In genomic region chr6:130993292-130993765, GRCh38 we compare ENCODE assay signal across 1 cellular context.
A peak's percentile ranks its signal among the peaks of the same experiment; 100 is the strongest.
TF ChIP-seq lines count a peak whose summit lies in the region.

No MANE protein-coding gene starts in this region.

TF ChIP-seq in K562, 482 proteins besides CTCF, POLR2A, EP300 and RAD21 (continued from another document and continues in another):
- TF ChIP-seq PBX2 (CRISPR knock-in tag; IDR thresholded peaks at IDR 0.05; ENCODE audit: low read depth) (no peak), PBX2 (tag; conservative IDR thresholded peaks at IDR 0.05; ENCODE audit: low read depth) (no peak), NR2C1 (IDR thresholded peaks at IDR 0.05) (no peak), NR2C1 (tag; IDR thresholded peaks at IDR 0.05) (0 out of 2 replicates have a peak, but pooled peaks have one; percentile 17), CEBPG (CRISPR knock-in tag; IDR thresholded peaks at IDR 0.05) (peak; percentile 70), CEBPG (tag; conservative IDR thresholded peaks at IDR 0.05 in 1 of 2, IDR thresholded peaks at IDR 0.05 in 1 of 2) (peak; percentile 28 to 82; a peak in 3 of 4 replicates), ZNF668 (CRISPR knock-in tag; IDR thresholded peaks at IDR 0.05) (no peak), ZNF79 (CRISPR knock-in tag; IDR thresholded peaks at IDR 0.05; ENCODE audit: low read depth) (no peak), SMAD4 (CRISPR knock-in tag; conservative IDR thresholded peaks at IDR 0.05) (peak; percentile 93), ATF3 (IDR thresholded peaks at IDR 0.05) (peak; percentile 81), ATF3 (CRISPR knock-in tag; conservative IDR thresholded peaks at IDR 0.05) (no peak), PCBP1 (IDR thresholded peaks at IDR 0.05; ENCODE audit: low read depth, low read length, poor library complexity, severe bottlenecking) (no peak), FOXK2 (conservative IDR thresholded peaks at IDR 0.05 in 1 of 2, IDR thresholded peaks at IDR 0.05 in 1 of 2; ENCODE audit: low read depth in 2 of 2) (peak; percentile 85), TOE1 (IDR thresholded peaks at IDR 0.05; ENCODE audit: borderline replicate concordance) (no peak; the same call in 1 of the 2 replicates), TOE1 (CRISPR knock-in tag; IDR thresholded peaks at IDR 0.05; ENCODE audit: borderline replicate concordance, low read depth) (no peak), CGGBP1 (CRISPR knock-in tag; IDR thresholded peaks at IDR 0.05) (no peak), KAT7 (CRISPR knock-in tag; IDR thresholded peaks at IDR 0.05; ENCODE audit: borderline replicate concordance) (no peak), TRIM28 (IDR thresholded peaks at IDR 0.05) (no peak), BHLHE40 (IDR thresholded peaks at IDR 0.05; ENCODE audit: low read length) (peak; percentile 31; the same call in 1 of the 2 replicates), MLX (CRISPR knock-in tag; conservative IDR thresholded peaks at IDR 0.05) (no peak), ETV1 (tag; conservative IDR thresholded peaks at IDR 0.05; ENCODE audit: low read depth) (peak; percentile 94), TCF15 (CRISPR knock-in tag; IDR thresholded peaks at IDR 0.05) (no peak), CREB1 (IDR thresholded peaks at IDR 0.05) (peak; percentile 36; the same call in 1 of the 2 replicates), CREB1 (CRISPR knock-in tag; IDR thresholded peaks at IDR 0.05) (no peak), AFF1 (IDR thresholded peaks at IDR 0.05; ENCODE audit: low read depth in 1 of 2, partially characterized antibody in 2 of 2) (peak in 1 of 2 experiments; percentile 27), ZKSCAN8 (CRISPR knock-in tag; IDR thresholded peaks at IDR 0.05) (peak; percentile 74; the same call in 1 of the 2 replicates), HIVEP1 (CRISPR knock-in tag; IDR thresholded peaks at IDR 0.05) (no peak), PTRF (tag; IDR thresholded peaks at IDR 0.05) (no peak), SNAPC5 (CRISPR knock-in tag; IDR thresholded peaks at IDR 0.05) (no peak), PREB (CRISPR knock-in tag; IDR thresholded peaks at IDR 0.05) (no peak), POLR2AphosphoS5 (IDR thresholded peaks at IDR 0.05; ENCODE audit: control insufficient read depth, insufficient read depth, low read depth, low read length) (peak; percentile 52; the same call in 1 of the 2 replicates), NCOA2 (IDR thresholded peaks at IDR 0.05; ENCODE audit: partially characterized antibody in 2 of 2) (no peak), HNRNPL (IDR thresholded peaks at IDR 0.05; ENCODE audit: low read depth, low read length) (no peak), ZNF280A (IDR thresholded peaks at IDR 0.05; ENCODE audit: low read depth, partially characterized antibody) (no peak), ESRRA (IDR thresholded peaks at IDR 0.05; ENCODE audit: borderline replicate concordance, low read depth) (0 out of 2 replicates have a peak, but pooled peaks have one; percentile 33), YY1 (IDR thresholded peaks at IDR 0.05; ENCODE audit: borderline replicate concordance in 1 of 3, control insufficient read depth in 1 of 3, extremely low read depth in 1 of 3, insufficient read depth in 3 of 3, insufficient read length in 1 of 3, insufficient replicate concordance in 2 of 3, low read depth in 1 of 3, low read length in 2 of 3) (peak; percentile 39 to 92 (median 77)), ZKSCAN1 (IDR thresholded peaks at IDR 0.05; ENCODE audit: low read depth, low read length) (no peak), BRD4 (IDR thresholded peaks at IDR 0.05) (0 out of 2 replicates have a peak, but pooled peaks have one; percentile 67), XRCC5 (IDR thresholded peaks at IDR 0.05; ENCODE audit: low read depth, low read length) (no peak), ZNF384 (IDR thresholded peaks at IDR 0.05; ENCODE audit: low read depth, low read length) (no peak), ARID1B (IDR thresholded peaks at IDR 0.05) (peak; percentile 84), ZBED1 (IDR thresholded peaks at IDR 0.05) (no peak), CREM (IDR thresholded peaks at IDR 0.05; ENCODE audit: low read depth) (peak; percentile 72), TFAP4 (CRISPR knock-in tag; IDR thresholded peaks at IDR 0.05; ENCODE audit: borderline replicate concordance) (peak; percentile 51; the same call in 1 of the 2 replicates), GTF3C2 (IDR thresholded peaks at IDR 0.05; ENCODE audit: borderline replicate concordance, extremely low read depth, insufficient read length) (no peak), BCOR (IDR thresholded peaks at IDR 0.05) (no peak), PTTG1 (tag; IDR thresholded peaks at IDR 0.05; ENCODE audit: low read depth) (no peak), MBD2 (IDR thresholded peaks at IDR 0.05; ENCODE audit: borderline replicate concordance, low read depth) (peak; percentile 32; the same call in 1 of the 2 replicates), ZNF324 (CRISPR knock-in tag; IDR thresholded peaks at IDR 0.05) (no peak), NR2C2 (CRISPR knock-in tag; IDR thresholded peaks at IDR 0.05) (no peak), NR2C2 (tag; IDR thresholded peaks at IDR 0.05) (peak; percentile 65), SREBF1 (IDR thresholded peaks at IDR 0.05; ENCODE audit: borderline replicate concordance, low read depth, low read length) (no peak), MAFK (IDR thresholded peaks at IDR 0.05; ENCODE audit: low read length) (no peak), ZNF445 (CRISPR knock-in tag; IDR thresholded peaks at IDR 0.05; ENCODE audit: low read depth) (no peak), ZNF121 (CRISPR knock-in tag; conservative IDR thresholded peaks at IDR 0.05) (no peak), NFXL1 (CRISPR knock-in tag; IDR thresholded peaks at IDR 0.05) (no peak), ZNF766 (CRISPR knock-in tag; conservative IDR thresholded peaks at IDR 0.05) (peak; percentile 78; the same call in 1 of the 2 replicates), KLF1 (tag; IDR thresholded peaks at IDR 0.05) (no peak)
